21 cellular contexts compared by ENCODE assay signal in genomic region chr5:106374956-106375355, GRCh38.
DNase-seq lines count a peak whose midpoint lies in the region; ATAC-seq and TF ChIP-seq lines count a peak whose summit lies in the region.
"Had no signal": no experiment of that assay in that cellular context is flagged by ENCODE, and none has a peak within 500 bp of the region (broad histone marks: within the 10 kb centered on the region; RNA-seq: fewer than 3 reads in every experiment).

No MANE protein-coding gene starts in this region.

- no peak for TF ChIP-seq POLR2A in breast epithelium (IDR thresholded peaks at IDR 0.05)

- H4K20me1 ChIP-seq in mammary epithelial cell (ENCODE audit: insufficient read depth, low read length) = no peaks in the 10 kb centered on the region
- H4K20me1 ChIP-seq: BLaER1 treated with 17β-estradiol and CSF1 and Interleukin-3, amounts not matched to agents 10 nM and 100 nM had no signal

- dilution Hi-C loops in mammary epithelial cell (cut with HindIII; ENCODE audit: low sequenced_read_pairs) = no loop called here

- no peak overlapping the region for H2AFZ ChIP-seq in mammary epithelial cell (ENCODE audit: low read depth, low read length)

- H3K36me3 ChIP-seq in mammary epithelial cell (ENCODE audit: insufficient read depth, low read length) (no peaks in the 10 kb centered on the region), breast epithelium (no peaks in the 10 kb centered on the region)
- H3K36me3 ChIP-seq: BLaER1 treated with 17β-estradiol and CSF1 and Interleukin-3, amounts not matched to agents 10 nM and 100 nM had no signal

- H3K9me3 Mint-ChIP-seq in stimulated activated naive CD8-positive, alpha-beta T cell treated with anti-CD3 and anti-CD28 coated beads, Interleukin-15, amount 100 ng/mL, for 72 hours = peaks cover 5 to 14% of the 10 kb centered on the region in 2 donors

- no peaks in the 10 kb centered on the region for H3K4me1 Mint-ChIP-seq in stimulated activated naive CD8-positive, alpha-beta T cell treated with anti-CD3 and anti-CD28 coated beads, Interleukin-15, amount 100 ng/mL, for 72 hours

- no peak overlapping the region for H3K4me3 Mint-ChIP-seq in stimulated activated naive CD8-positive, alpha-beta T cell treated with anti-CD3 and anti-CD28 coated beads, Interleukin-15, amount 100 ng/mL, for 72 hours
- H3K4me3 Mint-ChIP-seq: CD4-positive, alpha-beta T cell had no signal

- H3K9ac ChIP-seq in mammary epithelial cell (ENCODE audit: insufficient read depth, low read length) = no peak overlapping the region
- H3K9ac ChIP-seq: BLaER1 treated with 17β-estradiol and CSF1 and Interleukin-3, amounts not matched to agents 10 nM and 100 nM had no signal

- in situ Hi-C loops in mammary epithelial cell (cut with MboI; ENCODE audit: low sequenced_read_pairs in 2 of 2) = no loop called here

- DNase-seq in mammary epithelial cell = peak; percentile 30
- no peak for DNase-seq in breast epithelium (ENCODE audit: low spot score in 2 of 2)
- DNase-seq in LHCN-M2 (ENCODE audit: low read depth) = peak; percentile 41
- peak; percentile 14 for DNase-seq in epithelial cell of esophagus (ENCODE audit: low read depth)
- no peak for DNase-seq in stimulated activated naive CD8-positive, alpha-beta T cell treated with anti-CD3 and anti-CD28 coated beads, Interleukin-15, amount 100 ng/mL, for 72 hours
- DNase-seq in DMS 273 (lab: John Stamatoyannopoulos, UW; ENCODE audit: unreplicated experiment) = no peak
- DNase-seq: AML-193; CD4-positive, alpha-beta T cell; DMS53; GF-D8; H7; KBM-7; MM.1S; NCI-H1694; NCI-H2081; NCI-H2227 treated with DMSO at 0.1 percent for 48 hours; NCI-H526 treated with DMSO at 0.1 percent for 48 hours; Right ventricle myocardium superior; T-helper 1 cell had no signal

- H3K9me3 ChIP-seq in mammary epithelial cell (replicated peaks; ENCODE audit: insufficient read depth, low read length) (peaks cover 7% of the 10 kb centered on the region), breast epithelium (peaks cover 0 to 16% of the 10 kb centered on the region in 2 donors)

- no peak overlapping the region for H3K27ac ChIP-seq in mammary epithelial cell (ENCODE audit: insufficient read depth, low read depth, low read length)
- H3K27ac ChIP-seq in breast epithelium = no peak overlapping the region
- H3K27ac ChIP-seq: BLaER1 treated with 17β-estradiol and CSF1 and Interleukin-3, amounts not matched to agents 10 nM and 100 nM had no signal

- no peaks in the 10 kb centered on the region for H3K27me3 Mint-ChIP-seq in stimulated activated naive CD8-positive, alpha-beta T cell treated with anti-CD3 and anti-CD28 coated beads, Interleukin-15, amount 100 ng/mL, for 72 hours
- H3K27me3 Mint-ChIP-seq: CD4-positive, alpha-beta T cell had no signal

- H3K4me3 ChIP-seq in mammary epithelial cell (replicated peaks in 1 of 3; ENCODE audit: insufficient read depth in 1 of 3, low read depth in 2 of 3, low read length in 3 of 3) (no peak overlapping the region), breast epithelium (no peak overlapping the region), epithelial cell of esophagus (ENCODE audit: low read length) (no peak overlapping the region)
- H3K4me3 ChIP-seq: BLaER1 treated with 17β-estradiol and CSF1 and Interleukin-3, amounts not matched to agents 10 nM and 100 nM had no signal

- BruUV-seq in mammary epithelial cell (replicated peaks; lab: Mats Ljungman, UMichigan) = no TSS peak

- intact Hi-C loops in mammary epithelial cell (cut with micrococcal nuclease) (no loop called here), breast epithelium (cut with DNase I; ENCODE audit: low total_unique reads) (no loop called here)

- CTCF ChIA-PET in mammary epithelial cell (lab: Charles Lee; ENCODE audit: low non-redundant PET) = no interaction called here

- no peak overlapping the region for H3K27ac Mint-ChIP-seq in stimulated activated naive CD8-positive, alpha-beta T cell treated with anti-CD3 and anti-CD28 coated beads, Interleukin-15, amount 100 ng/mL, for 72 hours
- H3K27ac Mint-ChIP-seq: CD4-positive, alpha-beta T cell had no signal

- no peak for TF ChIP-seq CTCF in mammary epithelial cell (conservative IDR thresholded peaks at IDR 0.05 in 1 of 2, IDR thresholded peaks at IDR 0.05 in 1 of 2; ENCODE audit: extremely low read depth in 1 of 2, insufficient read depth in 1 of 2, low read depth in 1 of 2, low read length in 2 of 2)
- no peak for TF ChIP-seq CTCF in breast epithelium (IDR thresholded peaks at IDR 0.05)
- no peak for TF ChIP-seq CTCF in epithelial cell of esophagus (IDR thresholded peaks at IDR 0.05; ENCODE audit: insufficient read depth, low read depth, low read length, missing control alignments)

- H3K79me2 ChIP-seq in mammary epithelial cell (ENCODE audit: insufficient read depth, low read length) = no peaks in the 10 kb centered on the region

- no peak overlapping the region for H3K4me2 ChIP-seq in mammary epithelial cell (ENCODE audit: insufficient read depth, low read depth, low read length)
- H3K4me2 ChIP-seq: BLaER1 treated with 17β-estradiol and CSF1 and Interleukin-3, amounts not matched to agents 10 nM and 100 nM had no signal

- ATAC-seq in stimulated activated naive CD8-positive, alpha-beta T cell treated with anti-CD3 and anti-CD28 coated beads, Interleukin-15, amount 100 ng/mL, for 72 hours = no peak
- no peak for ATAC-seq in HG03108 (IDR thresholded peaks at IDR 0.05; ENCODE audit: unreplicated experiment)

- H3K27me3 ChIP-seq in mammary epithelial cell (ENCODE audit: insufficient read depth, low read length) (peaks cover 18% of the 10 kb centered on the region), breast epithelium (no peaks in the 10 kb centered on the region)

- peaks cover 3% of the 10 kb centered on the region for H3K4me1 ChIP-seq in mammary epithelial cell (ENCODE audit: insufficient read depth, low read length)
- no peaks in the 10 kb centered on the region for H3K4me1 ChIP-seq in breast epithelium

Comparison
In these comparisons a context has a peak if more than half of its experiments do, and no peak if none do; other contexts are left out.
1. DNase-seq: peak in mammary epithelial cell (single experiment), LHCN-M2 (single experiment) and epithelial cell of esophagus (single experiment); none in breast epithelium (0 of 2), stimulated activated naive CD8-positive, alpha-beta T cell treated with anti-CD3 and anti-CD28 coated beads, Interleukin-15, amount 100 ng/mL, for 72 hours (0 of 2) and DMS 273 (single experiment).